27 cellular contexts compared by ENCODE assay signal in the genomic region with DNA sequence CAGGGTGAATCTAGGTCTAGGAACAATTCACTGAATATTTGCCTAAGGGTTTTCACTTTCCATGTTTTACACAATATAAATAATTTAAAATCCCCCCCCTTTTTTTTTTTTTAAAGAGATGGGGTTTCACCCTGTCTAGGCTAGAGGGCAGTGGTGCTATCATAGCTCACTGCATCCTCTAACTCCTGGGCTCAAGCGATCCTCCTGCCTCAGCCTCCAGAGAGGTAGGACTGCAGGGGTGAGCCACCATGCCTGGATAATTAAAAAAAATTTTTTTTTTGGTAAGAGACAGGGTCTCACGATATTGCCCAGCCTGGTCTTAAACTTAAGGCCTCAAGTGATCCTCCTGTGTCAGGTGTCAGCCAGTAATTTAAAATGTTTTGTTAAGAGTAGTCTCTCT. TPM values are rescaled to one million over a fixed set of nuclear protein-coding genes. Genes with fewer than 3 reads are reported as not detected.
A peak's percentile ranks its signal among the peaks of the same experiment; 100 is the strongest.
DNase-seq lines count a peak whose midpoint lies in the region; ATAC-seq and TF ChIP-seq lines count a peak whose summit lies in the region.
"Had no signal": no experiment of that assay in that cellular context is flagged by ENCODE, and none has a peak within 500 bp of the region (broad histone marks: within the 10 kb centered on the region; RNA-seq: fewer than 3 reads in every experiment).

No MANE protein-coding gene starts in this region.

- H4K20me1 ChIP-seq in hepatocyte (ENCODE audit: insufficient read depth, poor library complexity, severe bottlenecking) = peaks cover 89% of the 10 kb centered on the region

- no peak for ATAC-seq in Panc1
- ATAC-seq in stimulated activated naive CD8-positive, alpha-beta T cell treated with anti-CD3 and anti-CD28 coated beads, Interleukin-15, amount 100 ng/mL, for 72 hours = no peak
- ATAC-seq: activated CD8-positive, alpha-beta T cell treated with anti-CD3 and anti-CD28 coated beads for 36 hours; activated T-helper 17 cell treated with anti-CD3 and anti-CD28 coated beads, Interleukin-2, amount 50 U/mL, for 72 hours; esophagus mucosa; lower lobe of right lung; naive thymus-derived CD8-positive, alpha-beta T cell; stimulated activated effector memory CD8-positive, alpha-beta T cell treated with anti-CD3 and anti-CD28 coated beads, Interleukin-12 subunit alpha, Interleukin-12 subunit beta, amount 100 ng/mL, for 72 hours had no signal

- 95% methylated on average over 2 of the region's 2 CpGs; no CpG with 5 or more reads in 1 of the 2 experiments for WGBS in endodermal cell (ENCODE audit: insufficient coverage in 1 of 2, insufficient read length in 1 of 2), 2 experiments
- WGBS in hepatocyte (ENCODE audit: low lambda C conversion rate, missing lambda C conversion rate) = 98% methylated on average over 2 of the region's 2 CpGs

- H3K4me1 Mint-ChIP-seq in activated naive CD4-positive, alpha-beta T cell treated with anti-CD3 and anti-CD28 coated beads for 36 hours (ENCODE audit: low read depth) = peaks cover 42% of the 10 kb centered on the region
- peaks cover 28% of the 10 kb centered on the region for H3K4me1 Mint-ChIP-seq in endodermal cell
- H3K4me1 Mint-ChIP-seq in stimulated activated naive CD8-positive, alpha-beta T cell treated with anti-CD3 and anti-CD28 coated beads, Interleukin-15, amount 100 ng/mL, for 72 hours = peaks cover 24% of the 10 kb centered on the region

- H3K9ac ChIP-seq in endodermal cell (ENCODE audit: extremely low read depth, low read length, poor library complexity, severe bottlenecking) (no peak overlapping the region), subcutaneous abdominal adipose tissue (ENCODE audit: low read length in 5 of 5) (no peak overlapping the region)

- CTCF ChIA-PET in activated naive CD4-positive, alpha-beta T cell treated with anti-CD3 and anti-CD28 coated beads for 36 hours (lab: Charles Lee) = interaction anchor here (0.5 kb wide), 1 partner anchor 24 kb away, joined by 3 read pairs; no protein-coding TSS in a partner anchor
- CTCF ChIA-PET in Panc1 (lab: Charles Lee) = no interaction called here

- H3K79me2 ChIP-seq in hepatocyte = peaks cover 95% of the 10 kb centered on the region

- H3K4me2 ChIP-seq in hepatocyte = no peak overlapping the region

- TF ChIP-seq CTCF in Panc1 (IDR thresholded peaks at IDR 0.05) (peak; percentile 25), endodermal cell (conservative IDR thresholded peaks at IDR 0.05) (peak; percentile 26), hepatocyte (IDR thresholded peaks at IDR 0.05; ENCODE audit: poor library complexity) (no peak)

- H3K9me3 Mint-ChIP-seq in activated naive CD4-positive, alpha-beta T cell treated with anti-CD3 and anti-CD28 coated beads for 36 hours = no peaks in the 10 kb centered on the region
- H3K9me3 Mint-ChIP-seq in endodermal cell = no peaks in the 10 kb centered on the region
- no peaks in the 10 kb centered on the region for H3K9me3 Mint-ChIP-seq in stimulated activated naive CD8-positive, alpha-beta T cell treated with anti-CD3 and anti-CD28 coated beads, Interleukin-15, amount 100 ng/mL, for 72 hours
- H3K9me3 Mint-ChIP-seq: activated CD8-positive, alpha-beta T cell treated with anti-CD3 and anti-CD28 coated beads for 36 hours; activated T-helper 17 cell treated with anti-CD3 and anti-CD28 coated beads, Interleukin-2, amount 50 U/mL, for 72 hours; CD4-positive, CD25-positive, alpha-beta regulatory T cell; naive thymus-derived CD8-positive, alpha-beta T cell; stimulated activated effector memory CD8-positive, alpha-beta T cell treated with anti-CD3 and anti-CD28 coated beads, Interleukin-12 subunit alpha, Interleukin-12 subunit beta, amount 100 ng/mL, for 72 hours; T-helper 2 cell treated with Interferon-gamma antibody and Interleukin-4, amounts not matched to agents 5 μg/mL and 100 μg/mL, for 36 hours had no signal

- H3K9me2 ChIP-seq in hepatocyte (replicated peaks; ENCODE audit: insufficient read depth) = no peaks in the 10 kb centered on the region

- peaks cover 25% of the 10 kb centered on the region for H3K4me1 ChIP-seq in Panc1 (ENCODE audit: control insufficient read depth, insufficient read depth, low read length)
- peaks cover 3% of the 10 kb centered on the region for H3K4me1 ChIP-seq in endodermal cell (ENCODE audit: control insufficient read depth, insufficient read depth, low read length)
- H3K4me1 ChIP-seq in subcutaneous abdominal adipose tissue (ENCODE audit: control insufficient read depth in 5 of 5, insufficient read depth in 5 of 5, low read length in 5 of 5) = peaks cover 2 to 68% (median 47%) of the 10 kb centered on the region in 5 donors
- H3K4me1 ChIP-seq in hepatocyte (ENCODE audit: insufficient read depth) = peaks cover 18% of the 10 kb centered on the region

- in situ Hi-C loops in Panc1 (cut with HindIII; ENCODE audit: low pct_unique_long_range_greater_than_20kb, low sequenced_read_pairs) = no loop called here

- H3K4me3 ChIP-seq in Panc1 (ENCODE audit: low read depth in 2 of 2, low read length in 2 of 2) (no peak overlapping the region), endodermal cell (ENCODE audit: low read length) (no peak overlapping the region), subcutaneous abdominal adipose tissue (ENCODE audit: low read depth in 1 of 5, low read length in 5 of 5) (no peak overlapping the region), hepatocyte (no peak overlapping the region)
- H3K4me3 ChIP-seq: coronary artery, lower lobe of right lung had no signal

- POLR2A ChIA-PET in Panc1 (lab: Charles Lee) = no interaction called here

- H3K27me3 Mint-ChIP-seq in activated naive CD4-positive, alpha-beta T cell treated with anti-CD3 and anti-CD28 coated beads for 36 hours (ENCODE audit: low read depth) = no peaks in the 10 kb centered on the region
- no peaks in the 10 kb centered on the region for H3K27me3 Mint-ChIP-seq in endodermal cell (ENCODE audit: insufficient read depth)
- no peaks in the 10 kb centered on the region for H3K27me3 Mint-ChIP-seq in stimulated activated naive CD8-positive, alpha-beta T cell treated with anti-CD3 and anti-CD28 coated beads, Interleukin-15, amount 100 ng/mL, for 72 hours
- H3K27me3 Mint-ChIP-seq: activated CD8-positive, alpha-beta T cell treated with anti-CD3 and anti-CD28 coated beads for 36 hours; activated naive CD8-positive, alpha-beta T cell; activated T-helper 17 cell treated with anti-CD3 and anti-CD28 coated beads, Interleukin-2, amount 50 U/mL, for 72 hours; CD4-positive, CD25-positive, alpha-beta regulatory T cell; naive thymus-derived CD8-positive, alpha-beta T cell had no signal

- DNase-seq in activated naive CD4-positive, alpha-beta T cell treated with anti-CD3 and anti-CD28 coated beads for 36 hours = peak; percentile 8
- no peak for DNase-seq in activated naive CD4-positive, alpha-beta T cell treated with anti-CD3 and anti-CD28 coated beads, Interleukin-2, amount 50 U/mL, for 16 hours
- no peak for DNase-seq in Panc1 (ENCODE audit: low read depth, low spot score)
- DNase-seq in endodermal cell = no peak
- no peak for DNase-seq in hepatocyte (ENCODE audit: low spot score)
- DNase-seq in stimulated activated naive CD8-positive, alpha-beta T cell treated with anti-CD3 and anti-CD28 coated beads, Interleukin-15, amount 100 ng/mL, for 72 hours = no peak
- no peak for DNase-seq in T-helper 1 cell
- DNase-seq: activated CD8-positive, alpha-beta memory T cell treated with anti-CD3 and anti-CD28 coated beads, Interleukin-2, amount 50 U/mL, for 48 hours; activated CD8-positive, alpha-beta T cell treated with anti-CD3 and anti-CD28 coated beads for 36 hours; anterior cingulate cortex; CD4-positive, CD25-positive, alpha-beta regulatory T cell; DND-41; effector memory CD4-positive, alpha-beta T cell; GF-D8; IMR-90; lower lobe of right lung; naive thymus-derived CD8-positive, alpha-beta T cell; NCI-H1694; stimulated activated CD4-positive, alpha-beta T cell treated with anti-CD3 and anti-CD28 coated beads, Interleukin-15, amount 100 ng/mL, for 24 hours; substantia nigra had no signal

- no peaks in the 10 kb centered on the region for H3K36me3 Mint-ChIP-seq in activated naive CD4-positive, alpha-beta T cell treated with anti-CD3 and anti-CD28 coated beads for 36 hours (ENCODE audit: low read depth)
- no peaks in the 10 kb centered on the region for H3K36me3 Mint-ChIP-seq in endodermal cell (ENCODE audit: low read depth)
- H3K36me3 Mint-ChIP-seq: activated naive CD8-positive, alpha-beta T cell; CD4-positive, CD25-positive, alpha-beta regulatory T cell; naive thymus-derived CD8-positive, alpha-beta T cell; stimulated activated effector memory CD8-positive, alpha-beta T cell treated with anti-CD3 and anti-CD28 coated beads, Interleukin-12 subunit alpha, Interleukin-12 subunit beta, amount 100 ng/mL, for 72 hours had no signal

- intact Hi-C loops in activated naive CD4-positive, alpha-beta T cell treated with anti-CD3 and anti-CD28 coated beads for 36 hours (cut with micrococcal nuclease) = no loop called here
- intact Hi-C loops in Panc1 (cut with micrococcal nuclease; ENCODE audit: unreplicated experiment) = no loop called here

- no peaks in the 10 kb centered on the region for H3K36me3 ChIP-seq in Panc1 (ENCODE audit: control insufficient read depth, insufficient read depth, low read length)
- H3K36me3 ChIP-seq in endodermal cell (ENCODE audit: control insufficient read depth, insufficient read depth, low read length) = no peaks in the 10 kb centered on the region
- no peaks in the 10 kb centered on the region for H3K36me3 ChIP-seq in subcutaneous abdominal adipose tissue (ENCODE audit: control insufficient read depth in 5 of 5, insufficient read depth in 5 of 5, low read length in 5 of 5)
- no peaks in the 10 kb centered on the region for H3K36me3 ChIP-seq in hepatocyte (replicated peaks; ENCODE audit: insufficient read depth, low read depth)
- H3K36me3 ChIP-seq: lower lobe of right lung had no signal

- H3K4me3 Mint-ChIP-seq in activated naive CD4-positive, alpha-beta T cell treated with anti-CD3 and anti-CD28 coated beads for 36 hours = no peak overlapping the region
- H3K4me3 Mint-ChIP-seq in endodermal cell = no peak overlapping the region
- H3K4me3 Mint-ChIP-seq in stimulated activated naive CD8-positive, alpha-beta T cell treated with anti-CD3 and anti-CD28 coated beads, Interleukin-15, amount 100 ng/mL, for 72 hours = no peak overlapping the region
- H3K4me3 Mint-ChIP-seq: activated CD8-positive, alpha-beta T cell treated with anti-CD3 and anti-CD28 coated beads for 36 hours; activated naive CD8-positive, alpha-beta T cell; activated T-helper 17 cell treated with anti-CD3 and anti-CD28 coated beads, Interleukin-2, amount 50 U/mL, for 72 hours; CD4-positive, CD25-positive, alpha-beta regulatory T cell; naive thymus-derived CD8-positive, alpha-beta T cell; stimulated activated effector memory CD8-positive, alpha-beta T cell treated with anti-CD3 and anti-CD28 coated beads, Interleukin-12 subunit alpha, Interleukin-12 subunit beta, amount 100 ng/mL, for 72 hours; T-helper 2 cell treated with Interferon-gamma antibody and Interleukin-4, amounts not matched to agents 5 μg/mL and 100 μg/mL, for 36 hours had no signal

- H3K9me3 ChIP-seq in Panc1 (ENCODE audit: control insufficient read depth, insufficient read depth, low read depth, low read length) (no peaks in the 10 kb centered on the region), endodermal cell (ENCODE audit: control insufficient read depth, low read length) (no peaks in the 10 kb centered on the region), subcutaneous abdominal adipose tissue (ENCODE audit: control insufficient read depth in 5 of 5, low read length in 5 of 5) (no peaks in the 10 kb centered on the region), hepatocyte (ENCODE audit: low read depth) (no peaks in the 10 kb centered on the region)
- H3K9me3 ChIP-seq: lower lobe of right lung had no signal

- H3K27ac ChIP-seq in Panc1 (ENCODE audit: low read length) (no peak overlapping the region), endodermal cell (ENCODE audit: low read depth, low read length) (no peak overlapping the region), subcutaneous abdominal adipose tissue (ENCODE audit: low read depth, low read length) (peak overlapping the region; percentile 20), hepatocyte (no peak overlapping the region)
- H3K27ac ChIP-seq: coronary artery, lower lobe of right lung had no signal

- BruUV-seq in Panc1 (replicated peaks; lab: Mats Ljungman, UMichigan) = no TSS peak

- no peaks in the 10 kb centered on the region for H3K27me3 ChIP-seq in Panc1 (ENCODE audit: control insufficient read depth, insufficient read depth, low read length)
- H3K27me3 ChIP-seq in endodermal cell (ENCODE audit: control insufficient read depth, insufficient read depth, low read length, poor library complexity, severe bottlenecking) = no peaks in the 10 kb centered on the region
- no peaks in the 10 kb centered on the region for H3K27me3 ChIP-seq in subcutaneous abdominal adipose tissue (ENCODE audit: control insufficient read depth in 5 of 5, insufficient read depth in 4 of 5, low read length in 5 of 5)
- no peaks in the 10 kb centered on the region for H3K27me3 ChIP-seq in hepatocyte

- no peak overlapping the region for H2AFZ ChIP-seq in hepatocyte

- H3K27ac Mint-ChIP-seq in activated naive CD4-positive, alpha-beta T cell treated with anti-CD3 and anti-CD28 coated beads for 36 hours = no peak overlapping the region
- no peak overlapping the region for H3K27ac Mint-ChIP-seq in endodermal cell
- H3K27ac Mint-ChIP-seq in stimulated activated naive CD8-positive, alpha-beta T cell treated with anti-CD3 and anti-CD28 coated beads, Interleukin-15, amount 100 ng/mL, for 72 hours = no peak overlapping the region
- H3K27ac Mint-ChIP-seq: activated CD8-positive, alpha-beta T cell treated with anti-CD3 and anti-CD28 coated beads for 36 hours; activated naive CD8-positive, alpha-beta T cell; activated T-helper 17 cell treated with anti-CD3 and anti-CD28 coated beads, Interleukin-2, amount 50 U/mL, for 72 hours; CD4-positive, CD25-positive, alpha-beta regulatory T cell; stimulated activated effector memory CD8-positive, alpha-beta T cell treated with anti-CD3 and anti-CD28 coated beads, Interleukin-12 subunit alpha, Interleukin-12 subunit beta, amount 100 ng/mL, for 72 hours; T-helper 2 cell treated with Interferon-gamma antibody and Interleukin-4, amounts not matched to agents 5 μg/mL and 100 μg/mL, for 36 hours had no signal

RNA-seq across cellular contexts. Expression of gene QKI, which starts 17.8 kb away (rescaled TPM):
- 10 to 100 TPM; 34.6 to 38.4 TPM for total RNA-seq in activated naive CD4-positive, alpha-beta T cell treated with anti-CD3 and anti-CD28 coated beads for 36 hours
- total RNA-seq in Panc1 (2021; ENCODE audit: unreplicated experiment) (176 TPM), endodermal cell (100 to 1,000 TPM in 1 of 2 donors, 10 to 100 TPM in 1; 93.3 to 107 TPM), hepatocyte (81.8 and 92.5 TPM in 2 replicates)
- polyA plus RNA-seq in Panc1 (2012; ENCODE audit: insufficient read length) = 81.4 TPM
- polyA plus RNA-seq in endodermal cell (2013, experiment 1 of 2) = 258 TPM
- 233 TPM for polyA plus RNA-seq in endodermal cell (2013, experiment 2 of 2)
- polyA plus RNA-seq in hepatocyte = 38.0 and 42.2 TPM in 2 replicates
